ENCODE assay signal across 14 cellular contexts in genomic region chr7:76516932-76517331, GRCh38. TPM values are rescaled to one million over a fixed set of nuclear protein-coding genes. Genes with fewer than 3 reads are reported as not detected.
DNase-seq lines count a peak whose midpoint lies in the region; ATAC-seq, FAIRE-seq and TF ChIP-seq lines count a peak whose summit lies in the region.
"Not testable (repeated sequence)": the region's sequence is repeated elsewhere in the genome, so short reads cannot be mapped to it uniquely, and the experiment has no call there.
"Had no signal": no experiment of that assay in that cellular context is flagged by ENCODE, and none has a peak within 500 bp of the region (broad histone marks: within the 10 kb centered on the region; RNA-seq: fewer than 3 reads in every experiment).

No MANE protein-coding gene starts in this region.

- H3K27ac Mint-ChIP-seq in WTC11, result not testable (repeated sequence)
- peak overlapping the region; percentile 43 for H3K27ac Mint-ChIP-seq in glutamatergic neuron (ENCODE audit: unreplicated experiment)

- not testable (repeated sequence) for H3K36me3 Mint-ChIP-seq in WTC11; glutamatergic neuron (ENCODE audit: unreplicated experiment)

- not testable (repeated sequence) for H3K9me3 Mint-ChIP-seq in WTC11; glutamatergic neuron (ENCODE audit: unreplicated experiment)

- not testable (repeated sequence) for H3K27me3 ChIP-seq in K562 (ENCODE audit: control insufficient read depth in 2 of 2, insufficient read depth in 2 of 2, low read length in 2 of 2); HepG2 (ENCODE audit: control insufficient read depth in 1 of 2, insufficient read depth in 2 of 2, low read length in 2 of 2)

- TF ChIP-seq POLR2A in K562 (conservative IDR thresholded peaks at IDR 0.05); HepG2 (IDR thresholded peaks at IDR 0.05; ENCODE audit: insufficient read depth in 1 of 2, low read depth in 2 of 2, low read length in 2 of 2): not testable (repeated sequence)

- intact Hi-C loops in K562 (cut with micrococcal nuclease), result loop anchor here (5.0 kb wide), 1 partner anchor 815 kb away; no protein-coding TSS in a partner anchor
- intact Hi-C loops in HepG2 (cut with micrococcal nuclease; ENCODE audit: unreplicated experiment), result not testable (repeated sequence)

- peaks cover 0 to 28% of the 10 kb centered on the region in 2 experiments; a peak in 2 of 5 replicates for H3K4me1 ChIP-seq in K562 (replicated peaks in 1 of 2; ENCODE audit: control insufficient read depth in 2 of 2, insufficient read depth in 2 of 2, low read length in 2 of 2)
- peaks cover 51% of the 10 kb centered on the region for H3K4me1 ChIP-seq in HepG2 (ENCODE audit: insufficient read depth, low read length)

- H3K36me3 ChIP-seq in K562 (ENCODE audit: control insufficient read depth, insufficient read depth, low read length); HepG2 (replicated peaks in 1 of 2; ENCODE audit: control insufficient read depth in 1 of 2, insufficient read depth in 2 of 2, low read length in 2 of 2): not testable (repeated sequence)

- not testable (repeated sequence) for TF ChIP-seq RAD21 in K562 (CRISPR knock-in tag; conservative IDR thresholded peaks at IDR 0.05 in 1 of 2, IDR thresholded peaks at IDR 0.05 in 1 of 2); HepG2 (CRISPR knock-in tag; IDR thresholded peaks at IDR 0.05)

- not testable (repeated sequence) for H3K9ac ChIP-seq in K562 (ENCODE audit: insufficient read depth in 1 of 2, low read depth in 2 of 2, low read length in 2 of 2)
- peak overlapping the region; percentile 48; the same call in 1 of the 2 replicates for H3K9ac ChIP-seq in HepG2 (ENCODE audit: insufficient read depth, low read depth, low read length)

- H3K9me1 ChIP-seq in K562 (ENCODE audit: control insufficient read depth, insufficient read depth, low read length), result not testable (repeated sequence)

- H3K79me2 ChIP-seq in K562 (ENCODE audit: control insufficient read depth, insufficient read depth, low read length); HepG2 (ENCODE audit: insufficient read depth, low read length): not testable (repeated sequence)

- H2AFZ ChIP-seq in K562 (ENCODE audit: low read depth, low read length); HepG2 (ENCODE audit: low read length): not testable (repeated sequence)

- ATAC-seq in WTC11, K562, HepG2: not testable (repeated sequence)

- H3K27me3 Mint-ChIP-seq in WTC11 (ENCODE audit: low read depth); glutamatergic neuron (ENCODE audit: unreplicated experiment): not testable (repeated sequence)

- H3K27ac ChIP-seq in RWPE1, result peak overlapping the region; percentile 45
- H3K27ac ChIP-seq in K562 (ENCODE audit: extremely low read depth, low read depth, low read length); HepG2 (ENCODE audit: extremely low read length, insufficient read depth, low read length): not testable (repeated sequence)

- not testable (repeated sequence) for FAIRE-seq in K562 (lab: Jason Lieb, UNC); HepG2 (lab: Jason Lieb, UNC)

- DNase-seq in RWPE1 (ENCODE audit: low spot score); WTC11 (ENCODE audit: low spot score); K562 (ENCODE audit: extremely low read depth in 1 of 4, low spot score in 3 of 4); glutamatergic neuron; HepG2 (ENCODE audit: low spot score): not testable (repeated sequence)

- not testable (repeated sequence) for BruUV-seq in K562 (replicated peaks; lab: Mats Ljungman, UMichigan); HepG2 (replicated peaks; lab: Mats Ljungman, UMichigan)

- H3K4me3 ChIP-seq in K562; HepG2 (replicated peaks in 1 of 3; ENCODE audit: insufficient read depth in 1 of 3, low read depth in 2 of 3, low read length in 3 of 3): not testable (repeated sequence)

- in situ Hi-C loops in K562 (cut with MboI); HepG2 (cut with HindIII; ENCODE audit: extremely low pct_ligation_motif_present, low pct_unique_long_range_greater_than_20kb): not testable (repeated sequence)

- 17% methylated on average over 6 of the region's 6 CpGs for WGBS in K562 (ENCODE audit: insufficient coverage, low coverage, missing lambda C conversion rate)
- WGBS in HepG2 (ENCODE audit: low lambda C conversion rate), result 64% methylated on average over 4 of the region's 6 CpGs

- H4K20me1 ChIP-seq in K562 (replicated peaks; ENCODE audit: control insufficient read depth, insufficient read depth, low read length); HepG2 (ENCODE audit: insufficient read depth, low read length): not testable (repeated sequence)

- TF ChIP-seq EP300 in K562 (IDR thresholded peaks at IDR 0.05; ENCODE audit: low read length); HepG2 (IDR thresholded peaks at IDR 0.05; ENCODE audit: low read depth in 2 of 2, low read length in 2 of 2); HepG2 (CRISPR knock-in tag; IDR thresholded peaks at IDR 0.05; ENCODE audit: borderline replicate concordance): not testable (repeated sequence)

- not testable (repeated sequence) for TF ChIP-seq CTCF in RWPE1 (conservative IDR thresholded peaks at IDR 0.05; ENCODE audit: low read depth); WTC11 (IDR thresholded peaks at IDR 0.05); K562 (IDR thresholded peaks at IDR 0.05 in 2 of 3, conservative IDR thresholded peaks at IDR 0.05 in 1 of 3; ENCODE audit: insufficient read depth in 2 of 3, low read depth in 1 of 3, low read length in 3 of 3); glutamatergic neuron (IDR thresholded peaks at IDR 0.05; ENCODE audit: partially characterized antibody, unreplicated experiment); HepG2 (CRISPR knock-in tag; IDR thresholded peaks at IDR 0.05)

- CTCF ChIA-PET in RWPE1 (lab: Yijun Ruan, JAX) (interaction anchor here (0.6 to 0.7 kb wide), 2 partner anchors 247 to 605 kb away, joined by 3 read pairs; partner anchors contain the start of gene CCDC146), K562 (lab: Yijun Ruan, JAX; ENCODE audit: low intra/inter-chr PET ratio) (interaction anchor here (0.6 to 1.4 kb wide), 2 partner anchors 596 to 730 kb away, joined by 3 to 10 read pairs; no protein-coding TSS in a partner anchor)
- CTCF ChIA-PET in WTC11 (lab: Charles Lee); HepG2 (lab: Yijun Ruan, JAX; ENCODE audit: low intra/inter-chr PET ratio, low total read pairs): not testable (repeated sequence)

- H3K4me3 Mint-ChIP-seq in WTC11; glutamatergic neuron (ENCODE audit: unreplicated experiment): not testable (repeated sequence)

- H3K4me1 Mint-ChIP-seq in WTC11, result peaks cover 12% of the 10 kb centered on the region
- H3K4me1 Mint-ChIP-seq in glutamatergic neuron (ENCODE audit: low read depth, unreplicated experiment), result not testable (repeated sequence)

- H3K4me2 ChIP-seq in K562 (ENCODE audit: insufficient read depth, low read length), result not testable (repeated sequence)
- peak overlapping the region; percentile 88 for H3K4me2 ChIP-seq in HepG2 (ENCODE audit: low read depth, low read length)

- not testable (repeated sequence) for H3K9me3 ChIP-seq in K562 (replicated peaks; ENCODE audit: control insufficient read depth, insufficient read depth, low read depth, low read length); HepG2 (ENCODE audit: low read length)

- POLR2A ChIA-PET in RWPE1 (lab: Yijun Ruan, JAX; ENCODE audit: low non-redundant PET); WTC11 (lab: Charles Lee); K562 (lab: Yijun Ruan, JAX); HepG2 (lab: Yijun Ruan, JAX): not testable (repeated sequence)

RNA-seq across cellular contexts. Expression of gene UPK3B, which starts 6.6 kb away (rescaled TPM):
- total RNA-seq in WTC11 (2021) (1.4 to 3.6 TPM (median 3.2 TPM) in 3 replicates), K562 (2014; rRNA removed) (not detected in 2 replicates), K562 (2014; rRNA removed; fragmentation: Illumina TruSeq; extraction: Trizol) (not detected in 2 replicates), K562 (2015; rRNA removed; fragmentation: Illumina TruSeq; extraction: Trizol) (not detected in 2 replicates), K562 (2021) (0.38 TPM in 1 of 2 replicates, not detected in the other), glutamatergic neuron (ENCODE audit: unreplicated experiment) (6.5 TPM), HepG2 (2016; rRNA removed; fragmentation: Illumina TruSeq; extraction: Trizol) (not detected in 2 replicates)
- total RNA-seq in K562 (2011; cell fraction: chromatin; rRNA removed; ENCODE audit: low replicate concordance), result 2.2 TPM in 1 of 2 replicates, not detected in the other
- total RNA-seq in K562 (2011; cell fraction: nucleolus; rRNA removed), result 1.7 and 1.8 TPM in 2 replicates
- total RNA-seq in K562 (2011; cell fraction: nucleoplasm; rRNA removed), result not detected in 2 replicates
- polyA plus RNA-seq in K562 (2011; rRNA removed) (not detected in 2 replicates), K562 (2014; fragmentation: Illumina TruSeq; extraction: Trizol) (not detected in 2 replicates), K562 (2014; fragmentation: Nextera tagmentation; extraction: Ambion mirVana) (not detected), K562 (2014; rRNA removed) (not detected in 2 replicates), HepG2 (2011; rRNA removed) (not detected in 2 replicates)
- not detected in 2 replicates for polyA plus RNA-seq in K562 (2011; cell fraction: cytosol; rRNA removed)
- not detected in 2 replicates for polyA plus RNA-seq in K562 (2011; cell fraction: nucleus; rRNA removed)
- not detected in 2 replicates for polyA plus RNA-seq in K562 (2012)
- polyA minus RNA-seq in K562 (2011; rRNA and poly(A)+ RNA removed), result not detected in 2 replicates
- not detected in 2 replicates for polyA minus RNA-seq in K562 (2011; cell fraction: cytosol; rRNA and poly(A)+ RNA removed)
- polyA minus RNA-seq in K562 (2011; cell fraction: nucleus; rRNA and poly(A)+ RNA removed), result not detected in 2 replicates
- total RNA-seq in HepG2 (2016; cell fraction: cytosol; rRNA removed; fragmentation: Illumina TruSeq; extraction: Trizol; ENCODE audit: low read depth), result 0.10 TPM in 1 of 2 replicates, not detected in the other
- 0.11 TPM in 1 of 2 replicates, not detected in the other for total RNA-seq in HepG2 (2016; cell fraction: insoluble cytoplasmic fraction; rRNA removed; fragmentation: Illumina TruSeq; extraction: Trizol)
- total RNA-seq in HepG2 (2016; cell fraction: membrane; rRNA removed; fragmentation: Illumina TruSeq; extraction: Trizol), result 0.10 TPM in 1 of 2 replicates, not detected in the other
- total RNA-seq in HepG2 (2016; cell fraction: nucleus; rRNA removed; fragmentation: Illumina TruSeq; extraction: Trizol), result 2.0 TPM in 1 of 2 replicates, not detected in the other
- not detected in 2 replicates for polyA plus RNA-seq in HepG2 (2011; cell fraction: cytosol; rRNA removed)
- polyA plus RNA-seq in HepG2 (2011; cell fraction: nucleus; rRNA removed), result 0.13 and 0.14 TPM in 2 replicates
- polyA plus RNA-seq in HepG2 (2012), result not detected in 2 replicates
- not detected in 2 replicates for polyA plus RNA-seq in HepG2 (2016; cell fraction: cytosol; fragmentation: Illumina TruSeq; extraction: Trizol; ENCODE audit: low read depth)
- not detected in 2 replicates for polyA plus RNA-seq in HepG2 (2016; cell fraction: insoluble cytoplasmic fraction; fragmentation: Illumina TruSeq; extraction: Trizol; ENCODE audit: low read depth)
- not detected in 2 replicates for polyA plus RNA-seq in HepG2 (2016; cell fraction: membrane; fragmentation: Illumina TruSeq; extraction: Trizol; ENCODE audit: low read depth)
- polyA plus RNA-seq in HepG2 (2016; cell fraction: nucleus; fragmentation: Illumina TruSeq; extraction: Trizol; ENCODE audit: insufficient read depth, low read depth), result not detected in 2 replicates
- 0.82 and 1.7 TPM in 2 replicates for polyA minus RNA-seq in HepG2 (2011; rRNA and poly(A)+ RNA removed; ENCODE audit: low replicate concordance)
- not detected in 2 replicates for polyA minus RNA-seq in HepG2 (2011; cell fraction: cytosol; rRNA and poly(A)+ RNA removed)
- 0.62 and 1.8 TPM in 2 replicates for polyA minus RNA-seq in HepG2 (2011; cell fraction: nucleus; rRNA and poly(A)+ RNA removed)
- total RNA-seq: A673, Daoy had no signal
- polyA plus RNA-seq: AG04450; BJ; CD14-positive monocyte; CD4-positive, alpha-beta memory T cell had no signal

RNA-seq across cellular contexts. Expression of gene SPDYE16, which starts 26.2 kb away (rescaled TPM):
- total RNA-seq in WTC11 (2021), result not detected in 3 replicates
- 0.28 and 0.77 TPM in 2 replicates for total RNA-seq in K562 (2011; cell fraction: chromatin; rRNA removed; ENCODE audit: low replicate concordance)
- total RNA-seq in K562 (2011; cell fraction: nucleolus; rRNA removed), result 0.39 TPM in 1 of 2 replicates, not detected in the other
- total RNA-seq in K562 (2011; cell fraction: nucleoplasm; rRNA removed), result 0.22 TPM in 1 of 2 replicates, not detected in the other
- total RNA-seq in K562 (2014; rRNA removed), result not detected in 2 replicates
- total RNA-seq in K562 (2014; rRNA removed; fragmentation: Illumina TruSeq; extraction: Trizol), result not detected in 2 replicates
- not detected in 2 replicates for total RNA-seq in K562 (2015; rRNA removed; fragmentation: Illumina TruSeq; extraction: Trizol)
- 0.13 TPM in 1 of 2 replicates, not detected in the other for total RNA-seq in K562 (2021)
- polyA plus RNA-seq in K562 (2011; rRNA removed), result 0.04 TPM in 1 of 2 replicates, not detected in the other
- not detected in 2 replicates for polyA plus RNA-seq in K562 (2011; cell fraction: cytosol; rRNA removed)
- 0.03 and 0.17 TPM in 2 replicates for polyA plus RNA-seq in K562 (2011; cell fraction: nucleus; rRNA removed)
- polyA plus RNA-seq in K562 (2012), result 0.20 and 0.46 TPM in 2 replicates
- polyA plus RNA-seq in K562 (2014; fragmentation: Illumina TruSeq; extraction: Trizol), result 0.06 TPM in 2 replicates
- polyA plus RNA-seq in K562 (2014; fragmentation: Nextera tagmentation; extraction: Ambion mirVana), result under 1 TPM; 0.04 to 0.06 TPM
- not detected in 2 replicates for polyA plus RNA-seq in K562 (2014; rRNA removed)
- 0.15 TPM in 1 of 2 replicates, not detected in the other for polyA minus RNA-seq in K562 (2011; rRNA and poly(A)+ RNA removed)
- not detected in 2 replicates for polyA minus RNA-seq in K562 (2011; cell fraction: cytosol; rRNA and poly(A)+ RNA removed)
- 0.27 TPM in 1 of 2 replicates, not detected in the other for polyA minus RNA-seq in K562 (2011; cell fraction: nucleus; rRNA and poly(A)+ RNA removed)
- 0.20 TPM for total RNA-seq in glutamatergic neuron (ENCODE audit: unreplicated experiment)
- 0.08 and 0.11 TPM in 2 replicates for total RNA-seq in HepG2 (2016; rRNA removed; fragmentation: Illumina TruSeq; extraction: Trizol)
- not detected in 2 replicates for total RNA-seq in HepG2 (2016; cell fraction: cytosol; rRNA removed; fragmentation: Illumina TruSeq; extraction: Trizol; ENCODE audit: low read depth)
- total RNA-seq in HepG2 (2016; cell fraction: insoluble cytoplasmic fraction; rRNA removed; fragmentation: Illumina TruSeq; extraction: Trizol), result not detected in 2 replicates
- total RNA-seq in HepG2 (2016; cell fraction: membrane; rRNA removed; fragmentation: Illumina TruSeq; extraction: Trizol), result not detected in 2 replicates
- total RNA-seq in HepG2 (2016; cell fraction: nucleus; rRNA removed; fragmentation: Illumina TruSeq; extraction: Trizol), result not detected in 2 replicates
- 0.13 TPM in 1 of 2 replicates, not detected in the other for polyA plus RNA-seq in HepG2 (2011; rRNA removed)
- not detected in 2 replicates for polyA plus RNA-seq in HepG2 (2011; cell fraction: cytosol; rRNA removed)
- polyA plus RNA-seq in HepG2 (2011; cell fraction: nucleus; rRNA removed), result not detected in 2 replicates
- polyA plus RNA-seq in HepG2 (2012), result 0.15 TPM in 2 replicates
- polyA plus RNA-seq in HepG2 (2016; cell fraction: cytosol; fragmentation: Illumina TruSeq; extraction: Trizol; ENCODE audit: low read depth), result not detected in 2 replicates
- not detected in 2 replicates for polyA plus RNA-seq in HepG2 (2016; cell fraction: insoluble cytoplasmic fraction; fragmentation: Illumina TruSeq; extraction: Trizol; ENCODE audit: low read depth)
- polyA plus RNA-seq in HepG2 (2016; cell fraction: membrane; fragmentation: Illumina TruSeq; extraction: Trizol; ENCODE audit: low read depth), result not detected in 2 replicates
- polyA plus RNA-seq in HepG2 (2016; cell fraction: nucleus; fragmentation: Illumina TruSeq; extraction: Trizol; ENCODE audit: insufficient read depth, low read depth), result 0.25 TPM in 1 of 2 replicates, not detected in the other
- polyA minus RNA-seq in HepG2 (2011; rRNA and poly(A)+ RNA removed; ENCODE audit: low replicate concordance), result not detected in 2 replicates
- not detected in 2 replicates for polyA minus RNA-seq in HepG2 (2011; cell fraction: cytosol; rRNA and poly(A)+ RNA removed)
- 0.13 TPM in 1 of 2 replicates, not detected in the other for polyA minus RNA-seq in HepG2 (2011; cell fraction: nucleus; rRNA and poly(A)+ RNA removed)
- total RNA-seq: A172, Calu3 had no signal
- polyA plus RNA-seq: A549, AG04450, BJ, CD14-positive monocyte had no signal

RNA-seq across cellular contexts. Expression of gene DTX2, which starts 55.4 kb away (rescaled TPM):
- total RNA-seq in WTC11 (2021) (60.9 to 79.2 TPM (median 62.1 TPM) in 3 replicates), K562 (2014; rRNA removed) (14.9 and 20.4 TPM in 2 replicates), K562 (2014; rRNA removed; fragmentation: Illumina TruSeq; extraction: Trizol) (2.5 and 4.8 TPM in 2 replicates), K562 (2015; rRNA removed; fragmentation: Illumina TruSeq; extraction: Trizol) (8.3 and 9.9 TPM in 2 replicates), K562 (2021) (25.2 and 31.5 TPM in 2 replicates), glutamatergic neuron (ENCODE audit: unreplicated experiment) (23.3 TPM), HepG2 (2016; rRNA removed; fragmentation: Illumina TruSeq; extraction: Trizol) (5.2 and 5.5 TPM in 2 replicates)
- total RNA-seq in K562 (2011; cell fraction: chromatin; rRNA removed; ENCODE audit: low replicate concordance), result 39.4 and 79.0 TPM in 2 replicates
- total RNA-seq in K562 (2011; cell fraction: nucleolus; rRNA removed), result 31.7 and 39.9 TPM in 2 replicates
- total RNA-seq in K562 (2011; cell fraction: nucleoplasm; rRNA removed), result 27.0 and 30.3 TPM in 2 replicates
- polyA plus RNA-seq in K562 (2011; rRNA removed) (3.4 and 5.6 TPM in 2 replicates), K562 (2014; fragmentation: Illumina TruSeq; extraction: Trizol) (9.8 and 18.3 TPM in 2 replicates), K562 (2014; fragmentation: Nextera tagmentation; extraction: Ambion mirVana) (under 1 TPM; 0.20 to 0.57 TPM), K562 (2014; rRNA removed) (12.2 and 15.5 TPM in 2 replicates), HepG2 (2011; rRNA removed) (6.2 and 7.0 TPM in 2 replicates)
- 5.9 and 13.5 TPM in 2 replicates for polyA plus RNA-seq in K562 (2011; cell fraction: cytosol; rRNA removed)
- 20.0 and 31.0 TPM in 2 replicates for polyA plus RNA-seq in K562 (2011; cell fraction: nucleus; rRNA removed)
- polyA plus RNA-seq in K562 (2012), result 15.4 and 44.4 TPM in 2 replicates
- polyA minus RNA-seq in K562 (2011; rRNA and poly(A)+ RNA removed), result 3.7 and 4.3 TPM in 2 replicates
- 21.2 and 26.6 TPM in 2 replicates for polyA minus RNA-seq in K562 (2011; cell fraction: cytosol; rRNA and poly(A)+ RNA removed)
- polyA minus RNA-seq in K562 (2011; cell fraction: nucleus; rRNA and poly(A)+ RNA removed), result 8.5 and 10.3 TPM in 2 replicates
- 2.2 and 3.3 TPM in 2 replicates for total RNA-seq in HepG2 (2016; cell fraction: cytosol; rRNA removed; fragmentation: Illumina TruSeq; extraction: Trizol; ENCODE audit: low read depth)
- 4.7 and 6.9 TPM in 2 replicates for total RNA-seq in HepG2 (2016; cell fraction: insoluble cytoplasmic fraction; rRNA removed; fragmentation: Illumina TruSeq; extraction: Trizol)
- total RNA-seq in HepG2 (2016; cell fraction: membrane; rRNA removed; fragmentation: Illumina TruSeq; extraction: Trizol), result 4.2 and 4.5 TPM in 2 replicates
- 7.1 and 7.5 TPM in 2 replicates for total RNA-seq in HepG2 (2016; cell fraction: nucleus; rRNA removed; fragmentation: Illumina TruSeq; extraction: Trizol)
- polyA plus RNA-seq in HepG2 (2011; cell fraction: cytosol; rRNA removed), result 2.7 and 4.1 TPM in 2 replicates
- 18.5 and 23.3 TPM in 2 replicates for polyA plus RNA-seq in HepG2 (2011; cell fraction: nucleus; rRNA removed)
- polyA plus RNA-seq in HepG2 (2012), result 5.0 and 6.3 TPM in 2 replicates
- 1.3 and 1.5 TPM in 2 replicates for polyA plus RNA-seq in HepG2 (2016; cell fraction: cytosol; fragmentation: Illumina TruSeq; extraction: Trizol; ENCODE audit: low read depth)
- polyA plus RNA-seq in HepG2 (2016; cell fraction: insoluble cytoplasmic fraction; fragmentation: Illumina TruSeq; extraction: Trizol; ENCODE audit: low read depth), result 6.9 and 7.6 TPM in 2 replicates
- polyA plus RNA-seq in HepG2 (2016; cell fraction: membrane; fragmentation: Illumina TruSeq; extraction: Trizol; ENCODE audit: low read depth), result 2.1 and 2.2 TPM in 2 replicates
- 15.2 and 17.1 TPM in 2 replicates for polyA plus RNA-seq in HepG2 (2016; cell fraction: nucleus; fragmentation: Illumina TruSeq; extraction: Trizol; ENCODE audit: insufficient read depth, low read depth)
- 19.1 and 19.3 TPM in 2 replicates for polyA minus RNA-seq in HepG2 (2011; rRNA and poly(A)+ RNA removed; ENCODE audit: low replicate concordance)
- 6.9 and 9.4 TPM in 2 replicates for polyA minus RNA-seq in HepG2 (2011; cell fraction: cytosol; rRNA and poly(A)+ RNA removed)
- 8.8 and 10.3 TPM in 2 replicates for polyA minus RNA-seq in HepG2 (2011; cell fraction: nucleus; rRNA and poly(A)+ RNA removed)
